7 cellular contexts compared by ENCODE assay signal in the genomic region with DNA sequence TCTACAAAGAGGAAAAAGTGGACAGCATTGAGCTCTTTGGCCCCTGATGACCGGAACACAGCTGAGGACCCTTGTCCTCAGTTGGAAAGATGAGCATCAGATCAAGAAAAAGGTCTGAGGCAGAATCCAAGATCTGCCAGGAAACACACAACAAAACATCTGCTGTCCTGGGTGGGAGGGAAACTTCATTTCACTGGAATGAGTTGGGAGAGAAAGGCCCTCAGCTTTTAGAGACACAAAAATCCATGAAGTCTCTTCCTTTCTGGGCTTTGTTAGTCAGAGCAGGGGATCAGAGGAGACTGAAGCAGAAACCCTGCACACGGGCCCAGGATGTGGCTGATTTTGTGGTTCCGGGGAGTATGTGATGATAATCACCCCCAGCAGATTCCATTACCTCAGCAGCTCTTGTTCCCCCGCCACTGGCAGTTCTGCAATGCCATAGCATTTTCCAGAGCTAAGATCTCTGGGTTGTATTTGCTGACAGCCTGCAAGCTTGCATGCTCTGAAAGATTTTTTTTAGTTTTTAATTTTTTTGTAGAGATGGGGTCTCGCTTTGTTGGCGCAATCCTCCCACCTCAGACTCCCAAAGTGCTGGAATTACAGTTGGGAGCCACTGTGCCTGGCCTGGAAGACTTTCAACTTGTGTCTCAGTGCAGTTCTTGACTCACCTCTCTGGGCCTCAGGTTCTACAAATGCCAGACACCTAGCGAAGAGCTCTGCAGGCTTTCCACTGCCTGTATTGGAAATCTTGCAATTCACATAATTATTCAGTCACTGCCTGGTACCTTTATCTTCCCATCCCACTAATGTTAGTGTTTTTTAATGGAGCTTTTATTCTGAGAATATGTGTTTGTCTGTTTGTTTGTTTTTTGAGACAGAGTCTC. TPM values are rescaled to one million over a fixed set of nuclear protein-coding genes. Genes with fewer than 3 reads are reported as not detected.
DNase-seq lines count a peak whose midpoint lies in the region; ATAC-seq and TF ChIP-seq lines count a peak whose summit lies in the region.

No MANE protein-coding gene starts in this region.

- H3K27ac ChIP-seq in GM23338 (ENCODE audit: low read depth) = no peak overlapping the region

- DNase-seq in M059J (ENCODE audit: low read depth) (peak; percentile 79), immature natural killer cell (peak; percentile 77 to 81 (median 80)), GM23338 (ENCODE audit: low spot score) (no peak), NCI-H1092 (lab: John Stamatoyannopoulos, UW) (no peak)
- DNase-seq in activated CD8-positive, alpha-beta memory T cell treated with anti-CD3 and anti-CD28 coated beads, Interleukin-2, amount 10 ng/mL, durations not matched to agents 7 days and 5 days = peak; percentile 93
- peak; percentile 42 to 61 for DNase-seq in stimulated activated CD8-positive, alpha-beta memory T cell treated with anti-CD3 and anti-CD28 coated beads, Interleukin-2, amount 100 ng/mL, for 48 hours (ENCODE audit: low read depth in 2 of 2)

- peak overlapping the region; percentile 84 for H3K27ac Mint-ChIP-seq in activated CD8-positive, alpha-beta memory T cell treated with anti-CD3 and anti-CD28 coated beads, Interleukin-2, amount 10 ng/mL, durations not matched to agents 7 days and 5 days
- H3K27ac Mint-ChIP-seq in immature natural killer cell (peak overlapping the region; percentile 88 to 99 (median 94)), GM23338 (no peak overlapping the region)

- H3K79me2 ChIP-seq in GM23338 (replicated peaks; ENCODE audit: insufficient read depth) = no peaks in the 10 kb centered on the region

- 0 out of 2 replicates have a peak, but pooled peaks cover 3% of the 10 kb centered on the region for H3K9me2 ChIP-seq in GM23338 (ENCODE audit: insufficient read depth)

- peaks cover 11% of the 10 kb centered on the region; the same call in 1 of the 2 replicates for H3K36me3 ChIP-seq in GM23338 (ENCODE audit: insufficient read depth)

- H3K27me3 Mint-ChIP-seq in activated CD8-positive, alpha-beta memory T cell treated with anti-CD3 and anti-CD28 coated beads, Interleukin-2, amount 10 ng/mL, durations not matched to agents 7 days and 5 days = no peaks in the 10 kb centered on the region
- H3K27me3 Mint-ChIP-seq in immature natural killer cell (ENCODE audit: low read depth in 3 of 3) = peaks cover 4 to 15% (median 8%) of the 10 kb centered on the region in 3 donors
- peaks cover 14% of the 10 kb centered on the region for H3K27me3 Mint-ChIP-seq in GM23338 (ENCODE audit: insufficient read depth, low read depth, poor library complexity)

- CTCF ChIA-PET in activated CD8-positive, alpha-beta memory T cell treated with anti-CD3 and anti-CD28 coated beads, Interleukin-2, amount 10 ng/mL, durations not matched to agents 7 days and 5 days (lab: Charles Lee) = interaction anchor here (0.7 to 1.6 kb wide), 10 partner anchors 15 to 309 kb away, joined by 3 to 6 read pairs (median 4); a partner anchor contains a TSS

- TF ChIP-seq CTCF in GM23338 (conservative IDR thresholded peaks at IDR 0.05; ENCODE audit: low read depth in 2 of 2) = no peak

- peaks cover 54% of the 10 kb centered on the region for H3K4me1 Mint-ChIP-seq in activated CD8-positive, alpha-beta memory T cell treated with anti-CD3 and anti-CD28 coated beads, Interleukin-2, amount 10 ng/mL, durations not matched to agents 7 days and 5 days
- H3K4me1 Mint-ChIP-seq in immature natural killer cell (peaks cover 61 to 62% of the 10 kb centered on the region in 2 donors), GM23338 (peaks cover 5% of the 10 kb centered on the region; the same call in 2 of the 3 replicates)

- H3K4me1 ChIP-seq in GM23338 (ENCODE audit: insufficient read depth) = 0 out of 2 replicates have a peak, but pooled peaks cover 4% of the 10 kb centered on the region

- no peak overlapping the region for H3K4me3 ChIP-seq in GM23338

- no peak overlapping the region for H2AFZ ChIP-seq in GM23338

- peaks cover 4% of the 10 kb centered on the region; the same call in 1 of the 2 replicates for H3K27me3 ChIP-seq in GM23338 (ENCODE audit: insufficient read depth)

- ATAC-seq in activated CD8-positive, alpha-beta memory T cell treated with anti-CD3 and anti-CD28 coated beads, Interleukin-2, amount 10 ng/mL, durations not matched to agents 7 days and 5 days = peak; percentile 92
- ATAC-seq in GM23338 (no peak), HG02763 (IDR thresholded peaks at IDR 0.05; ENCODE audit: unreplicated experiment) (no peak)

- H4K20me1 ChIP-seq in GM23338 (replicated peaks; ENCODE audit: insufficient read depth) = no peaks in the 10 kb centered on the region

- peaks cover 35% of the 10 kb centered on the region for H3K36me3 Mint-ChIP-seq in activated CD8-positive, alpha-beta memory T cell treated with anti-CD3 and anti-CD28 coated beads, Interleukin-2, amount 10 ng/mL, durations not matched to agents 7 days and 5 days
- H3K36me3 Mint-ChIP-seq in immature natural killer cell (peaks cover 35 to 55% (median 44%) of the 10 kb centered on the region in 3 donors), GM23338 (ENCODE audit: low read depth) (peaks cover 29% of the 10 kb centered on the region)

- peak overlapping the region; percentile 25 for H3K4me3 Mint-ChIP-seq in activated CD8-positive, alpha-beta memory T cell treated with anti-CD3 and anti-CD28 coated beads, Interleukin-2, amount 10 ng/mL, durations not matched to agents 7 days and 5 days
- H3K4me3 Mint-ChIP-seq in immature natural killer cell (peak overlapping the region; percentile 74 to 91 (median 78)), GM23338 (no peak overlapping the region)

- H3K9me3 Mint-ChIP-seq in activated CD8-positive, alpha-beta memory T cell treated with anti-CD3 and anti-CD28 coated beads, Interleukin-2, amount 10 ng/mL, durations not matched to agents 7 days and 5 days (ENCODE audit: low read depth) = peaks cover 16% of the 10 kb centered on the region
- H3K9me3 Mint-ChIP-seq in immature natural killer cell (peaks cover 0 to 14% (median 11%) of the 10 kb centered on the region in 6 donors), GM23338 (peaks cover 35% of the 10 kb centered on the region)

- no peaks in the 10 kb centered on the region for H3F3A ChIP-seq in GM23338 (replicated peaks; ENCODE audit: low read depth)

- no peak overlapping the region for H3K4me2 ChIP-seq in GM23338

TF ChIP-seq in GM23338, 12 proteins besides CTCF, POLR2A, EP300 and RAD21 (continues in another document):
- TF ChIP-seq STAT1 (IDR thresholded peaks at IDR 0.05; ENCODE audit: unreplicated experiment) (no peak), ZNF331 (CRISPR knock-in tag; IDR thresholded peaks at IDR 0.05; ENCODE audit: low read depth) (no peak), JUNB (IDR thresholded peaks at IDR 0.05; ENCODE audit: unreplicated experiment) (no peak), ZNF114 (CRISPR knock-in tag; IDR thresholded peaks at IDR 0.05) (no peak)
- TF ChIP-seq, protein P1, sequence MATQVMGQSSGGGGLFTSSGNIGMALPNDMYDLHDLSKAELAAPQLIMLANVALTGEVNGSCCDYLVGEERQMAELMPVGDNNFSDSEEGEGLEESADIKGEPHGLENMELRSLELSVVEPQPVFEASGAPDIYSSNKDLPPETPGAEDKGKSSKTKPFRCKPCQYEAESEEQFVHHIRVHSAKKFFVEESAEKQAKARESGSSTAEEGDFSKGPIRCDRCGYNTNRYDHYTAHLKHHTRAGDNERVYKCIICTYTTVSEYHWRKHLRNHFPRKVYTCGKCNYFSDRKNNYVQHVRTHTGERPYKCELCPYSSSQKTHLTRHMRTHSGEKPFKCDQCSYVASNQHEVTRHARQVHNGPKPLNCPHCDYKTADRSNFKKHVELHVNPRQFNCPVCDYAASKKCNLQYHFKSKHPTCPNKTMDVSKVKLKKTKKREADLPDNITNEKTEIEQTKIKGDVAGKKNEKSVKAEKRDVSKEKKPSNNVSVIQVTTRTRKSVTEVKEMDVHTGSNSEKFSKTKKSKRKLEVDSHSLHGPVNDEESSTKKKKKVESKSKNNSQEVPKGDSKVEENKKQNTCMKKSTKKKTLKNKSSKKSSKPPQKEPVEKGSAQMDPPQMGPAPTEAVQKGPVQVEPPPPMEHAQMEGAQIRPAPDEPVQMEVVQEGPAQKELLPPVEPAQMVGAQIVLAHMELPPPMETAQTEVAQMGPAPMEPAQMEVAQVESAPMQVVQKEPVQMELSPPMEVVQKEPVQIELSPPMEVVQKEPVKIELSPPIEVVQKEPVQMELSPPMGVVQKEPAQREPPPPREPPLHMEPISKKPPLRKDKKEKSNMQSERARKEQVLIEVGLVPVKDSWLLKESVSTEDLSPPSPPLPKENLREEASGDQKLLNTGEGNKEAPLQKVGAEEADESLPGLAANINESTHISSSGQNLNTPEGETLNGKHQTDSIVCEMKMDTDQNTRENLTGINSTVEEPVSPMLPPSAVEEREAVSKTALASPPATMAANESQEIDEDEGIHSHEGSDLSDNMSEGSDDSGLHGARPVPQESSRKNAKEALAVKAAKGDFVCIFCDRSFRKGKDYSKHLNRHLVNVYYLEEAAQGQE (IDR thresholded peaks at IDR 0.05; ENCODE audit: unreplicated experiment) = no peak

RNA-seq across cellular contexts. Expression of a gene that starts 5.8 kb away (rescaled TPM):
- 13.4 and 14.4 TPM in 2 replicates for total RNA-seq in M059J (2014; rRNA removed; shearing (Covaris generic))
- 10 to 100 TPM; 60.2 to 67.1 TPM for total RNA-seq in activated CD8-positive, alpha-beta memory T cell treated with anti-CD3 and anti-CD28 coated beads, Interleukin-2, amount 10 ng/mL, durations not matched to agents 7 days and 5 days
- polyA plus RNA-seq in immature natural killer cell = 10 to 100 TPM in 2 of 3 donors, 1 to 10 TPM in 1; 8.4 to 27.7 (median 10.6) TPM
- 19.1 and 21.8 TPM in 2 replicates for total RNA-seq in GM23338 (2014; rRNA removed; shearing (Covaris generic))
- polyA plus RNA-seq in GM23338 (2016; fragmentation: Nextera tagmentation; extraction: Ambion mirVana) = 4.8 and 6.1 TPM in 2 replicates

RNA-seq across cellular contexts. Expression of a gene that starts 50.3 kb away (rescaled TPM):
- not detected in 2 replicates for total RNA-seq in M059J (2014; rRNA removed; shearing (Covaris generic))
- under 1 TPM in 1 of 2 experiments, not detected in 1; 0.77 TPM for total RNA-seq in activated CD8-positive, alpha-beta memory T cell treated with anti-CD3 and anti-CD28 coated beads, Interleukin-2, amount 10 ng/mL, durations not matched to agents 7 days and 5 days
- polyA plus RNA-seq in immature natural killer cell (1 to 10 TPM in 2 of 3 donors, under 1 TPM in 1; 0.94 to 8.3 (median 1.7) TPM), GM23338 (2016; fragmentation: Nextera tagmentation; extraction: Ambion mirVana) (0.52 and 0.78 TPM in 2 replicates)
- total RNA-seq in GM23338 (2014; rRNA removed; shearing (Covaris generic)) = not detected in 2 replicates

Comparison
In these comparisons a context has a peak if more than half of its experiments do, and no peak if none do; other contexts are left out.
1. DNase-seq: peak in M059J (single experiment), activated CD8-positive, alpha-beta memory T cell treated with anti-CD3 and anti-CD28 coated beads, Interleukin-2, amount 10 ng/mL, durations not matched to agents 7 days and 5 days (single experiment), immature natural killer cell (3 of 3) and stimulated activated CD8-positive, alpha-beta memory T cell treated with anti-CD3 and anti-CD28 coated beads, Interleukin-2, amount 100 ng/mL, for 48 hours (2 of 2); none in GM23338 (single experiment) and NCI-H1092 (single experiment).